8 cellular contexts compared by ENCODE assay signal in genomic region chr16:30761928-30762902, GRCh38. TPM values are rescaled to one million over a fixed set of nuclear protein-coding genes. Genes with fewer than 3 reads are reported as not detected.
A peak's percentile ranks its signal among the peaks of the same experiment; 100 is the strongest.
DNase-seq lines count a peak whose midpoint lies in the region; ATAC-seq and TF ChIP-seq lines count a peak whose summit lies in the region.

Gene CFAP119, minus strand, starts transcription at chr16:30762062. Its CDS starts 314 bp downstream, at chr16:30761748.
Gene RNF40, plus strand, starts transcription at chr16:30762322. Its CDS starts 224 bp downstream, at chr16:30762546.

- DNase-seq in NCI-H1694 (lab: John Stamatoyannopoulos, UW) (peak; percentile 94), amygdala (lab: John Stamatoyannopoulos, UW) (peak; percentile 62 to 99 (median 95)), left ventricle myocardium superior (peak; percentile 96), progenitor cell of endocrine pancreas (ENCODE audit: low spot score, unreplicated experiment) (peak; percentile 94), ureter (ENCODE audit: low spot score) (peak; percentile 98)

- H3K4me1 Mint-ChIP-seq in T-helper 1 cell treated with Interleukin-12 subunit alpha and Interleukin-12 subunit beta and Interleukin-4 antibody, amounts not matched to agents 30 μg/mL and 1 μg/mL, for 36 hours (ENCODE audit: low read depth): peaks cover 22% of the 10 kb centered on the region
- peaks cover 20% of the 10 kb centered on the region for H3K4me1 Mint-ChIP-seq in progenitor cell of endocrine pancreas (ENCODE audit: low read depth)

- no peaks in the 10 kb centered on the region for H3K9me3 Mint-ChIP-seq in T-helper 1 cell treated with Interleukin-12 subunit alpha and Interleukin-12 subunit beta and Interleukin-4 antibody, amounts not matched to agents 30 μg/mL and 1 μg/mL, for 36 hours
- no peaks in the 10 kb centered on the region for H3K9me3 Mint-ChIP-seq in progenitor cell of endocrine pancreas (ENCODE audit: low read depth)

- intact Hi-C loops in left ventricle myocardium superior (cut with micrococcal nuclease): no loop called here

- peak; percentile 82 for ATAC-seq in GM18498 (IDR thresholded peaks at IDR 0.05; ENCODE audit: unreplicated experiment)
- peak; percentile 88 for ATAC-seq in HG02885 (IDR thresholded peaks at IDR 0.05; ENCODE audit: poor library complexity, unreplicated experiment)
- ATAC-seq in left ventricle myocardium superior: peak; percentile 96

- peaks cover 23% of the 10 kb centered on the region for H3K36me3 Mint-ChIP-seq in T-helper 1 cell treated with Interleukin-12 subunit alpha and Interleukin-12 subunit beta and Interleukin-4 antibody, amounts not matched to agents 30 μg/mL and 1 μg/mL, for 36 hours (ENCODE audit: low read depth)
- H3K36me3 Mint-ChIP-seq in progenitor cell of endocrine pancreas (ENCODE audit: insufficient read depth): peaks cover 13% of the 10 kb centered on the region

- H3K27ac Mint-ChIP-seq in T-helper 1 cell treated with Interleukin-12 subunit alpha and Interleukin-12 subunit beta and Interleukin-4 antibody, amounts not matched to agents 30 μg/mL and 1 μg/mL, for 36 hours: peak within 1 kb of the TSS; percentile 83
- peak within 1 kb of the TSS; percentile 96 for H3K27ac Mint-ChIP-seq in progenitor cell of endocrine pancreas

- TF ChIP-seq CTCF in progenitor cell of endocrine pancreas (IDR thresholded peaks at IDR 0.05; ENCODE audit: unreplicated experiment): no peak

- H3K4me3 Mint-ChIP-seq in T-helper 1 cell treated with Interleukin-12 subunit alpha and Interleukin-12 subunit beta and Interleukin-4 antibody, amounts not matched to agents 30 μg/mL and 1 μg/mL, for 36 hours: peak within 1 kb of the TSS; percentile 86
- peak within 1 kb of the TSS; percentile 90 for H3K4me3 Mint-ChIP-seq in progenitor cell of endocrine pancreas (ENCODE audit: low read depth)

- H3K27me3 Mint-ChIP-seq in T-helper 1 cell treated with Interleukin-12 subunit alpha and Interleukin-12 subunit beta and Interleukin-4 antibody, amounts not matched to agents 30 μg/mL and 1 μg/mL, for 36 hours (ENCODE audit: low read depth): no peaks in the 10 kb centered on the region
- no peaks in the 10 kb centered on the region for H3K27me3 Mint-ChIP-seq in progenitor cell of endocrine pancreas

RNA-seq across cellular contexts. Expression of gene CFAP119, which starts in this region (rescaled TPM):
- total RNA-seq in left ventricle myocardium superior (1.1 TPM), progenitor cell of endocrine pancreas (19.3 and 22.2 TPM in 2 replicates), ureter (8.7 TPM)

RNA-seq across cellular contexts. Expression of gene RNF40, which starts in this region (rescaled TPM):
- total RNA-seq in left ventricle myocardium superior (49.3 TPM), progenitor cell of endocrine pancreas (137 and 155 TPM in 2 replicates), ureter (133 TPM)

Comparison
In these comparisons a context has a peak if more than half of its experiments do, and no peak if none do; other contexts are left out.
1. Peak in every context shown above with its lines: DNase-seq and ATAC-seq.